ENCODE assay signal across 22 cellular contexts in the genomic region with DNA sequence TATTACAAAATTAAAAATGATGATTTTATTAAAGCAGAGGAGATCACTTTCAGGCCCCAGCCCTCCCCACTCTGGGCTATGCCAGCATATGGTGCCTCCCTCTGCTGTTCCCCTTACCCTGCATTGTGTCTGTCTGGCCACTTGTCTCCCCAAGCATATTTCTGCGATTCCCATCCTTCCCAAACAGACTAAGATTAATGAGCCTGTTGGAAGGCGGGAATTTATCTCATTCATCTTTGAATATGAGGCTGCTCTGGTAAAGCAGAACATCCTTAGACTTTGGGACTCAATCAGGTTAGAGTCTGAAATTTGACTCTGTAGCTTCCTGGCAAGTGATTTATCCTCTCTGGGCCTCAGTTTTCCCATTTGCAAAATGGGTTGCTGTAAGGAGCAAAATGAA.
"Had no signal": no experiment of that assay in that cellular context is flagged by ENCODE, and none has a peak within 500 bp of the region (broad histone marks: within the 10 kb centered on the region; RNA-seq: fewer than 3 reads in every experiment).

No MANE protein-coding gene starts in this region.

- H3K27ac ChIP-seq: body of pancreas, cardiac muscle cell, left lung had no signal

- H3K4me3 ChIP-seq: body of pancreas, cardiac muscle cell, left lung, lung, spleen, upper lobe of left lung had no signal

- H3K27me3 Mint-ChIP-seq: activated naive CD8-positive, alpha-beta T cell treated with anti-CD3 and anti-CD28 coated beads, Interleukin-2, amount 50 U/mL, for 24 hours; naive thymus-derived CD8-positive, alpha-beta T cell; progenitor cell of endocrine pancreas had no signal

- H3K27me3 ChIP-seq: body of pancreas, cardiac muscle cell, left lung, spleen, upper lobe of left lung had no signal

- H3K27ac Mint-ChIP-seq: activated naive CD8-positive, alpha-beta T cell treated with anti-CD3 and anti-CD28 coated beads, Interleukin-2, amount 50 U/mL, for 24 hours; immature natural killer cell; progenitor cell of endocrine pancreas had no signal

- DNase-seq: activated CD4-positive, alpha-beta T cell treated with anti-CD3 and anti-CD28 coated beads for 1 hour; activated CD8-positive, alpha-beta memory T cell treated with anti-CD3 and anti-CD28 coated beads for 24 hours; activated naive CD4-positive, alpha-beta T cell treated with anti-CD3 and anti-CD28 coated beads, Interleukin-2, amount 50 U/mL, for 16 hours; activated naive CD8-positive, alpha-beta T cell treated with anti-CD3 and anti-CD28 coated beads, Interleukin-2, amount 50 U/mL, for 24 hours; activated T-cell treated with anti-CD3 and anti-CD28 coated beads, Interleukin-2, amount 50 U/mL, for 48 hours; body of pancreas; effector CD4-positive, alpha-beta T cell; erythroblast; foreskin fibroblast; immature natural killer cell; kidney glomerular epithelial cell; left lung; naive thymus-derived CD8-positive, alpha-beta T cell; retina; spleen; stimulated activated CD4-positive, alpha-beta T cell treated with anti-CD3 and anti-CD28 coated beads, Interleukin-4, amount 100 ng/mL, for 1 hour; stimulated activated naive CD4-positive, alpha-beta T cell; T-helper 9 cell; upper lobe of left lung had no signal

- H3K4me1 ChIP-seq: body of pancreas, left lung, upper lobe of left lung had no signal

- H3K4me3 Mint-ChIP-seq: activated naive CD8-positive, alpha-beta T cell treated with anti-CD3 and anti-CD28 coated beads, Interleukin-2, amount 50 U/mL, for 24 hours; immature natural killer cell; naive thymus-derived CD8-positive, alpha-beta T cell had no signal

- H3K9me3 Mint-ChIP-seq: activated naive CD8-positive, alpha-beta T cell treated with anti-CD3 and anti-CD28 coated beads, Interleukin-2, amount 50 U/mL, for 24 hours; immature natural killer cell; naive thymus-derived CD8-positive, alpha-beta T cell had no signal

- H3K36me3 ChIP-seq: cardiac muscle cell had no signal

- H3K9me3 ChIP-seq: body of pancreas, left lung, spleen, upper lobe of left lung had no signal

- ATAC-seq: activated naive CD8-positive, alpha-beta T cell treated with anti-CD3 and anti-CD28 coated beads, Interleukin-2, amount 50 U/mL, for 24 hours; body of pancreas; left lung; naive thymus-derived CD8-positive, alpha-beta T cell had no signal
